In the genomic region with DNA sequence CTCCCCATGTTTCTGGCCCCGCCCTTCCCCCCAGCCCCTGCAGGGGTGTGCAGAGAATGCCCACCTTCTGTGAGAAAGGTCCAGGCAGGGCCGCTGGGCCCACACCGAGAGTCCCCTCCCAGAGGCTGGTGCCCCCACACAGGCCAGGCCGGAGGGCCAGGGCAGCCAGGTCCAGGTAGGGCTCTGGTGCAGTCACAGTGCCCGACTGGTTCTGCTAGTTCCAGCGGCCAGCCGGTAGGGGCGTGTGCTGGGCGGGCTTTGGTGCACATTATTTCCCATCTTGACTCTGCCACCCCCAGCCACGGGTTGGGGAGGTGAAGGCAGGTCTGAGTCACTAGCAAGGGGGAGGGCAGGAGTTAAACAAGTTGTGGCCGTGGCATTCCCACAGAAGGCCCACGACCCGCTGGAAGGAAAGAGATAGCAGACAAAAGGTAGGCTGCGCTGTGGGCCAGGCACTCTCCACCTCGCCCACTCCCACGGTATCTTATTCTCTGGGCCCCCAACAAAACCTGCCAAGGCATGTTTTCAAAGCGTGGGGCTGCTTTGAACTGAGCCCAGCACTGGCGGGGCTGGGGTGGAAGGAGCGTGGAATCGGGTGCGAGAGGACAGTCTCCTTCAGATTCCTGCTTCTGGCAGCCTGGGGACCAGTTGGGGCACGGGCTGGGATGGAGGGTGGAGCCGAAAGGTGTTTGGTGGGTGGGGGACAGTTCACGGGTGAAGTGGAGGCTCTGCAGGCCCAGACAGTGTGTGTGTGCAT, we compare ENCODE assay signal across 6 cellular contexts. TPM values are rescaled to one million over a fixed set of nuclear protein-coding genes. Genes with fewer than 3 reads are reported as not detected.
A peak's percentile ranks its signal among the peaks of the same experiment; 100 is the strongest.
DNase-seq lines count a peak whose midpoint lies in the region; ATAC-seq and TF ChIP-seq lines count a peak whose summit lies in the region.

No MANE protein-coding gene starts in this region.

- intact Hi-C loops in Calu3 (cut with micrococcal nuclease; ENCODE audit: unreplicated experiment) (loop anchor here (5.0 kb wide), 1 partner anchor 37 kb away; no protein-coding TSS in a partner anchor), lower leg skin (cut with DNase I; ENCODE audit: low total_unique reads) (loop anchor here (10.0 kb wide), 1 partner anchor 50 kb away; no protein-coding TSS in a partner anchor)

- peak overlapping the region; percentile 85 for H3K4me3 Mint-ChIP-seq in Calu3 (ENCODE audit: low read depth, unreplicated experiment)
- H3K4me3 Mint-ChIP-seq in activated CD8-positive, alpha-beta T cell treated with anti-CD3 and anti-CD28 coated beads, Interleukin-2, amount 10 ng/mL, durations not matched to agents 7 days and 5 days, result no peak overlapping the region

- peak; percentile 38 for ATAC-seq in activated CD8-positive, alpha-beta T cell treated with anti-CD3 and anti-CD28 coated beads, Interleukin-2, amount 10 ng/mL, durations not matched to agents 7 days and 5 days
- no peak for ATAC-seq in GM21360 (IDR thresholded peaks at IDR 0.05; ENCODE audit: unreplicated experiment)

- peak overlapping the region; percentile 63 for H3K27ac Mint-ChIP-seq in Calu3 (ENCODE audit: unreplicated experiment)
- no peak overlapping the region for H3K27ac Mint-ChIP-seq in activated CD8-positive, alpha-beta T cell treated with anti-CD3 and anti-CD28 coated beads, Interleukin-2, amount 10 ng/mL, durations not matched to agents 7 days and 5 days

- peaks cover 47% of the 10 kb centered on the region for H3K4me1 Mint-ChIP-seq in Calu3 (ENCODE audit: low read depth, unreplicated experiment)
- peaks cover 15% of the 10 kb centered on the region for H3K4me1 Mint-ChIP-seq in activated CD8-positive, alpha-beta T cell treated with anti-CD3 and anti-CD28 coated beads, Interleukin-2, amount 10 ng/mL, durations not matched to agents 7 days and 5 days (ENCODE audit: low read depth)

- 35 to 41% methylated on average over 21 to 24 of the region's 24 CpGs for WGBS in lower leg skin, 2 donors

- peaks cover 58% of the 10 kb centered on the region for H3K36me3 Mint-ChIP-seq in Calu3 (ENCODE audit: insufficient read depth, unreplicated experiment)
- no peaks in the 10 kb centered on the region for H3K36me3 Mint-ChIP-seq in activated CD8-positive, alpha-beta T cell treated with anti-CD3 and anti-CD28 coated beads, Interleukin-2, amount 10 ng/mL, durations not matched to agents 7 days and 5 days (ENCODE audit: low read depth)

- CTCF ChIA-PET in Calu3 (lab: Charles Lee), result interaction anchor here (0.5 to 1.2 kb wide), 3 partner anchors 9 to 41 kb away, joined by 3 read pairs; no protein-coding TSS in a partner anchor
- CTCF ChIA-PET in activated CD8-positive, alpha-beta T cell treated with anti-CD3 and anti-CD28 coated beads, Interleukin-2, amount 10 ng/mL, durations not matched to agents 7 days and 5 days (lab: Charles Lee), result interaction anchor here (1.6 kb wide), 1 partner anchor 96 kb away, joined by 4 read pairs; no protein-coding TSS in a partner anchor
- CTCF ChIA-PET in GM10248 (lab: Yijun Ruan, JAX), result interaction anchor here (1.1 kb wide), 1 partner anchor 15 kb away, joined by 3 read pairs; no protein-coding TSS in a partner anchor

- DNase-seq in Calu3 (peak; percentile 92), lower leg skin (ENCODE audit: low spot score in 2 of 2) (peak in 1 of 2 donors; percentile 89), GM10248 (ENCODE audit: extremely low spot score) (no peak)
- no peak for DNase-seq in activated CD8-positive, alpha-beta T cell treated with anti-CD3 and anti-CD28 coated beads, Interleukin-2, amount 10 ng/mL, durations not matched to agents 7 days and 5 days
- DNase-seq in activated CD4-positive, CD25-positive, alpha-beta regulatory T cell treated with anti-CD3 and anti-CD28 coated beads, Interleukin-2, amount 50 U/mL, for 72 hours, result no peak

- BruUV-seq in Calu3 (replicated peaks; lab: Mats Ljungman, UMichigan), result no TSS peak

- H3K4me3 ChIP-seq in lower leg skin (ENCODE audit: low read depth, poor library complexity, severe bottlenecking), result peak overlapping the region; percentile 15

- no peak for TF ChIP-seq POLR2A in lower leg skin (IDR thresholded peaks at IDR 0.05)

- POLR2A ChIA-PET in activated CD8-positive, alpha-beta T cell treated with anti-CD3 and anti-CD28 coated beads, Interleukin-2, amount 10 ng/mL, durations not matched to agents 7 days and 5 days (lab: Charles Lee), result no interaction called here
- POLR2A ChIA-PET in GM10248 (lab: Yijun Ruan, JAX), result no interaction called here

- TF ChIP-seq CTCF in Calu3 (IDR thresholded peaks at IDR 0.05; ENCODE audit: unreplicated experiment) (peak; percentile 96), lower leg skin (IDR thresholded peaks at IDR 0.05) (no peak), GM10248 (IDR thresholded peaks at IDR 0.05; ENCODE audit: control extremely low read depth, extremely low read depth, low read depth, missing control alignments) (no peak)

- H3K27me3 Mint-ChIP-seq in Calu3 (ENCODE audit: unreplicated experiment), result peaks cover 5% of the 10 kb centered on the region
- H3K27me3 Mint-ChIP-seq in activated CD8-positive, alpha-beta T cell treated with anti-CD3 and anti-CD28 coated beads, Interleukin-2, amount 10 ng/mL, durations not matched to agents 7 days and 5 days (ENCODE audit: low read depth), result peaks cover 51% of the 10 kb centered on the region

- no peaks in the 10 kb centered on the region for H3K9me3 Mint-ChIP-seq in Calu3 (ENCODE audit: low read depth, unreplicated experiment)
- H3K9me3 Mint-ChIP-seq in activated CD8-positive, alpha-beta T cell treated with anti-CD3 and anti-CD28 coated beads, Interleukin-2, amount 10 ng/mL, durations not matched to agents 7 days and 5 days (ENCODE audit: insufficient read depth), result no peaks in the 10 kb centered on the region

RNA-seq across cellular contexts. Expression of a gene that starts 1.9 kb away (rescaled TPM):
- 41.9 and 45.1 TPM in 2 replicates for total RNA-seq in Calu3 (2022)
- total RNA-seq in activated CD8-positive, alpha-beta T cell treated with anti-CD3 and anti-CD28 coated beads, Interleukin-2, amount 10 ng/mL, durations not matched to agents 7 days and 5 days, result not detected
- total RNA-seq in lower leg skin, result 100 to 1,000 TPM in 3 of 4 donors, 10 to 100 TPM in 1; 99.2 to 174 (median 115) TPM

RNA-seq across cellular contexts. Expression of a gene that starts 12.6 kb away (rescaled TPM):
- 33.2 and 47.8 TPM in 2 replicates for total RNA-seq in Calu3 (2022)
- 10 to 100 TPM; 23.9 to 27.3 TPM for total RNA-seq in activated CD8-positive, alpha-beta T cell treated with anti-CD3 and anti-CD28 coated beads, Interleukin-2, amount 10 ng/mL, durations not matched to agents 7 days and 5 days
- 10 to 100 TPM; 27.6 to 56.0 (median 40.6) TPM for total RNA-seq in lower leg skin

RNA-seq across cellular contexts. Expression of a gene that starts 26.1 kb away (rescaled TPM):
- total RNA-seq in Calu3 (2022) (not detected in 2 replicates), lower leg skin (1 to 10 TPM; 1.3 to 3.1 (median 1.8) TPM)
- not detected for total RNA-seq in activated CD8-positive, alpha-beta T cell treated with anti-CD3 and anti-CD28 coated beads, Interleukin-2, amount 10 ng/mL, durations not matched to agents 7 days and 5 days

RNA-seq across cellular contexts. Expression of a gene that starts 26.2 kb away (rescaled TPM):
- total RNA-seq in Calu3 (2022) (0.52 and 1.0 TPM in 2 replicates), lower leg skin (1 to 10 TPM in 1 of 4 donors, under 1 TPM in 3; 0.38 to 2.3 (median 0.54) TPM)
- total RNA-seq in activated CD8-positive, alpha-beta T cell treated with anti-CD3 and anti-CD28 coated beads, Interleukin-2, amount 10 ng/mL, durations not matched to agents 7 days and 5 days, result 1 to 10 TPM; 7.7 to 9.3 TPM

RNA-seq across cellular contexts. Expression of a gene that starts 55.7 kb away (rescaled TPM):
- total RNA-seq in Calu3 (2022) (42.6 and 51.1 TPM in 2 replicates), lower leg skin (10 to 100 TPM; 21.5 to 40.5 (median 26.5) TPM)
- 10 to 100 TPM; 26.6 to 28.4 TPM for total RNA-seq in activated CD8-positive, alpha-beta T cell treated with anti-CD3 and anti-CD28 coated beads, Interleukin-2, amount 10 ng/mL, durations not matched to agents 7 days and 5 days

Comparison
In these comparisons a context has a peak if more than half of its experiments do, and no peak if none do; other contexts are left out.
1. RNA of a gene that starts 1.9 kb away (total RNA-seq): 99.2 to 174 TPM in lower leg skin and 41.9 to 45.1 TPM in Calu3; not detected in activated CD8-positive, alpha-beta T cell treated with anti-CD3 and anti-CD28 coated beads, Interleukin-2, amount 10 ng/mL, durations not matched to agents 7 days and 5 days; every median in the first group is over 10 times any median in the second.